Comparison of ENCODE assay signal across 8 cellular contexts in genomic region chr13:44434441-44435141, GRCh38.
DNase-seq lines count a peak whose midpoint lies in the region; ATAC-seq and TF ChIP-seq lines count a peak whose summit lies in the region.

No MANE protein-coding gene starts in this region.

- H3K27ac ChIP-seq in WERI-Rb-1 (peak overlapping the region; percentile 58), psoas muscle (peak overlapping the region; percentile 92)

- TF ChIP-seq CTCF in WERI-Rb-1 (IDR thresholded peaks at IDR 0.05; ENCODE audit: low read depth, low read length): no peak
- no peak for TF ChIP-seq CTCF in glutamatergic neuron (IDR thresholded peaks at IDR 0.05; ENCODE audit: partially characterized antibody, unreplicated experiment)
- TF ChIP-seq CTCF in psoas muscle (IDR thresholded peaks at IDR 0.05): no peak

- DNase-seq in WERI-Rb-1 (peak; percentile 15), glutamatergic neuron (no peak), psoas muscle (no peak), NCI-H2196 (lab: John Stamatoyannopoulos, UW; ENCODE audit: unreplicated experiment) (no peak), KBM-7 (no peak), CD1c-positive myeloid dendritic cell (ENCODE audit: extremely low spot score) (no peak)

- peak overlapping the region; percentile 52 for H3K4me3 ChIP-seq in WERI-Rb-1 (ENCODE audit: low read depth, low read length)
- H3K4me3 ChIP-seq in psoas muscle: peak overlapping the region; percentile 73

- H3K4me1 ChIP-seq in ES-I3 (ENCODE audit: insufficient read depth, low read length) (peaks cover 5% of the 10 kb centered on the region), psoas muscle (peaks cover 14% of the 10 kb centered on the region)

- H3K9ac ChIP-seq in ES-I3 (ENCODE audit: low read depth, low read length): peak overlapping the region; percentile 64

- peak overlapping the region; percentile 88 for H3K27ac Mint-ChIP-seq in glutamatergic neuron (ENCODE audit: unreplicated experiment)

- H3K4me3 Mint-ChIP-seq in glutamatergic neuron (ENCODE audit: unreplicated experiment): peak overlapping the region; percentile 97

- 48 to 59% (median 52%) methylated on average over 13 of the region's 13 CpGs for WGBS in psoas muscle, 3 donors

- intact Hi-C loops in psoas muscle (cut with DNase I): loop anchor here (5.0 to 10.0 kb wide), 4 partner anchors 122 to 292 kb away; no protein-coding TSS in a partner anchor

- H3K9me3 ChIP-seq in ES-I3 (ENCODE audit: control insufficient read depth, insufficient read depth, low read length): no peaks in the 10 kb centered on the region
- no peaks in the 10 kb centered on the region for H3K9me3 ChIP-seq in WERI-Rb-1 (ENCODE audit: severe bottlenecking)
- no peaks in the 10 kb centered on the region for H3K9me3 ChIP-seq in psoas muscle

- H3K36me3 ChIP-seq in ES-I3 (ENCODE audit: insufficient read depth, low read length) (peaks cover 14% of the 10 kb centered on the region), WERI-Rb-1 (peaks cover 22% of the 10 kb centered on the region), psoas muscle (ENCODE audit: insufficient read depth in 1 of 2, low read depth in 1 of 2) (peaks cover 4 to 19% of the 10 kb centered on the region in 2 donors)

- peaks cover 12% of the 10 kb centered on the region for H3K9me3 Mint-ChIP-seq in glutamatergic neuron (ENCODE audit: unreplicated experiment)

- H3K4me1 Mint-ChIP-seq in glutamatergic neuron (ENCODE audit: low read depth, unreplicated experiment): peaks cover 48% of the 10 kb centered on the region

- ATAC-seq in psoas muscle (no peak), GM18502 (IDR thresholded peaks at IDR 0.05; ENCODE audit: poor library complexity, unreplicated experiment) (no peak)

- in situ Hi-C loops in KBM-7 (cut with MboI; ENCODE audit: low pct_unique_long_range_greater_than_20kb, low sequenced_read_pairs): no loop called here

- no peaks in the 10 kb centered on the region for H3K36me3 Mint-ChIP-seq in glutamatergic neuron (ENCODE audit: unreplicated experiment)

- H3K27me3 Mint-ChIP-seq in glutamatergic neuron (ENCODE audit: unreplicated experiment): peaks cover 9% of the 10 kb centered on the region

- H3K27me3 ChIP-seq in WERI-Rb-1 (ENCODE audit: insufficient read depth, low read depth, severe bottlenecking) (no peaks in the 10 kb centered on the region), psoas muscle (ENCODE audit: insufficient read depth in 3 of 3, low read length in 2 of 3) (no peaks in the 10 kb centered on the region)
